1 cellular context compared by ENCODE assay signal in the genomic region with DNA sequence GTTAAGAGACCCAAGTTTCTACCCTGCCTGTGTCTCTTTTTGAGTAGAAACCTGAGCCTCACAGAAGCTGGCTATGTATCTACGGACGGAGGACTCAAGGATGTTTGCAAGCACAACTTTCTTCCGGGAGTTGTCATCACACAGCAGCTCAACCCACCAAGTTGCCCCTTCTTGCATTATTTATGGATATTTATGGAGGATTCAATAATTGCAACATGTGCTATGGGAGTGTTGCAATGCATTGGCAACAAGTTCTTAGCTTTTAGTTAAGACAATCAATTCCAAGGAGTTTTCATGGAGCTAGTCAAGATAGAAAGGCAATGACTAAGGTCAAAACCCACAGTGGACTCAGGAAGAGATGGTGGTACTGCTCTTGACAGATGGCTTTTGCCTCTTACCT.
TF ChIP-seq lines count a peak whose summit lies in the region.

No MANE protein-coding gene starts in this region.

TF ChIP-seq in HepG2, 621 proteins besides CTCF, POLR2A, EP300 and RAD21 (continued from another document):
- TF ChIP-seq, protein P1, sequence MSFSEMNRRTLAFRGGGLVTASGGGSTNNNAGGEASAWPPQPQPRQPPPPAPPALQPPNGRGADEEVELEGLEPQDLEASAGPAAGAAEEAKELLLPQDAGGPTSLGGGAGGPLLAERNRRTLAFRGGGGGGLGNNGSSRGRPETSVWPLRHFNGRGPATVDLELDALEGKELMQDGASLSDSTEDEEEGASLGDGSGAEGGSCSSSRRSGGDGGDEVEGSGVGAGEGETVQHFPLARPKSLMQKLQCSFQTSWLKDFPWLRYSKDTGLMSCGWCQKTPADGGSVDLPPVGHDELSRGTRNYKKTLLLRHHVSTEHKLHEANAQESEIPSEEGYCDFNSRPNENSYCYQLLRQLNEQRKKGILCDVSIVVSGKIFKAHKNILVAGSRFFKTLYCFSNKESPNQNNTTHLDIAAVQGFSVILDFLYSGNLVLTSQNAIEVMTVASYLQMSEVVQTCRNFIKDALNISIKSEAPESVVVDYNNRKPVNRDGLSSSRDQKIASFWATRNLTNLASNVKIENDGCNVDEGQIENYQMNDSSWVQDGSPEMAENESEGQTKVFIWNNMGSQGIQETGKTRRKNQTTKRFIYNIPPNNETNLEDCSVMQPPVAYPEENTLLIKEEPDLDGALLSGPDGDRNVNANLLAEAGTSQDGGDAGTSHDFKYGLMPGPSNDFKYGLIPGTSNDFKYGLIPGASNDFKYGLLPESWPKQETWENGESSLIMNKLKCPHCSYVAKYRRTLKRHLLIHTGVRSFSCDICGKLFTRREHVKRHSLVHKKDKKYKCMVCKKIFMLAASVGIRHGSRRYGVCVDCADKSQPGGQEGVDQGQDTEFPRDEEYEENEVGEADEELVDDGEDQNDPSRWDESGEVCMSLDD (CRISPR knock-in tag; IDR thresholded peaks at IDR 0.05; ENCODE audit: borderline replicate concordance) = no peak
- TF ChIP-seq, protein P2, sequence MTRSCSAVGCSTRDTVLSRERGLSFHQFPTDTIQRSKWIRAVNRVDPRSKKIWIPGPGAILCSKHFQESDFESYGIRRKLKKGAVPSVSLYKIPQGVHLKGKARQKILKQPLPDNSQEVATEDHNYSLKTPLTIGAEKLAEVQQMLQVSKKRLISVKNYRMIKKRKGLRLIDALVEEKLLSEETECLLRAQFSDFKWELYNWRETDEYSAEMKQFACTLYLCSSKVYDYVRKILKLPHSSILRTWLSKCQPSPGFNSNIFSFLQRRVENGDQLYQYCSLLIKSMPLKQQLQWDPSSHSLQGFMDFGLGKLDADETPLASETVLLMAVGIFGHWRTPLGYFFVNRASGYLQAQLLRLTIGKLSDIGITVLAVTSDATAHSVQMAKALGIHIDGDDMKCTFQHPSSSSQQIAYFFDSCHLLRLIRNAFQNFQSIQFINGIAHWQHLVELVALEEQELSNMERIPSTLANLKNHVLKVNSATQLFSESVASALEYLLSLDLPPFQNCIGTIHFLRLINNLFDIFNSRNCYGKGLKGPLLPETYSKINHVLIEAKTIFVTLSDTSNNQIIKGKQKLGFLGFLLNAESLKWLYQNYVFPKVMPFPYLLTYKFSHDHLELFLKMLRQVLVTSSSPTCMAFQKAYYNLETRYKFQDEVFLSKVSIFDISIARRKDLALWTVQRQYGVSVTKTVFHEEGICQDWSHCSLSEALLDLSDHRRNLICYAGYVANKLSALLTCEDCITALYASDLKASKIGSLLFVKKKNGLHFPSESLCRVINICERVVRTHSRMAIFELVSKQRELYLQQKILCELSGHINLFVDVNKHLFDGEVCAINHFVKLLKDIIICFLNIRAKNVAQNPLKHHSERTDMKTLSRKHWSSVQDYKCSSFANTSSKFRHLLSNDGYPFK (CRISPR knock-in tag; IDR thresholded peaks at IDR 0.05; ENCODE audit: borderline replicate concordance) = no peak
- TF ChIP-seq CEBPB (IDR thresholded peaks at IDR 0.05; ENCODE audit: borderline replicate concordance, low read depth, low read length) (peak; percentile 68; the same call in 1 of the 2 replicates), HES4 (CRISPR knock-in tag; IDR thresholded peaks at IDR 0.05; ENCODE audit: borderline replicate concordance) (no peak), ELF4 (CRISPR knock-in tag; IDR thresholded peaks at IDR 0.05; ENCODE audit: borderline replicate concordance) (no peak)
